Comparison of ENCODE assay signal across 7 cellular contexts in the genomic region with DNA sequence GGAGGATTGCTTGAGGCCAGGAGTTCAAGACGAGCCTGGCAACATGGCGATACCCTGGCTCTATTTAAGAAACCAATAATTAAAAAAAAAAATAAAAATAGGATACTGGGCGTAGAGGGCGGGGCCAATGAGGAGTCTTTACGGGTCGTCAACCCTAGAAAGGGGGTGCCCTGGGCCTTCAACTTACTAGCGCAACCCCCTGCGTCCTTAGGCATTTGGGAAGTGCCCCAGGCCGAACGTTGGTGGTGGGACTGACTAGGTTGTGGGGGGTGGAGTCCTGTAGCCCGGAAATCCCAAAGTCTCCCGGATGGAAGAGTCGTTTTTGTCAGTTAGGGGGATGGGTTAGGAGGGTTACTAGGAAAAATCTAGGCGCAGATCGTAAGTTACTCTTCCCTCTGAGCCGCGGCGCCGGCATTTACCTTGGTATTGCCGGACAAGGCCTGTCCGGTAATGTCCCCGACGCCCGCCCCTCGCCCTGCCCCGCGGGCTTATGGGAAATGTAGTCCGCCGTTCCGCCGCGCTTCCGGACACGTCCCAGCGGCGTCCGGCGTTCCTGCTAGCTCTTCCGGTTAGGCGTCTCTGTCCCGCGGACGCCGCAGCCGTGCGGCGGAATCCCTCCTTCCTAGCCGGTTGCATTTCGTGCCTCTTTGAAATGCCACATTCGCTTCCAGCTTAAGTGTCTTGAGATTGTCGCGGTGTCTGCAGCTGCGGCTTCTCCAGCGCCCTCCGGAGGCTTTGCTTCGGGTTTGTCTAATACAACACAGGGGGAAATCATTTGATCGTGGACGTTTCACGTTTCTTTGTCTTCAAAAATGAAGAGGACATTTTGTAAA.
DNase-seq lines count a peak whose midpoint lies in the region; ATAC-seq and TF ChIP-seq lines count a peak whose summit lies in the region.

No MANE protein-coding gene starts in this region.

- ATAC-seq in GM18508 (IDR thresholded peaks at IDR 0.05; ENCODE audit: insufficient read depth, unreplicated experiment) (peak; percentile 41), HG02973 (IDR thresholded peaks at IDR 0.05; ENCODE audit: unreplicated experiment) (peak; percentile 62)

- TF ChIP-seq CTCF in astrocyte of the cerebellum (IDR thresholded peaks at IDR 0.05; ENCODE audit: low read depth, low read length, missing control alignments) (peak; percentile 42), retinal pigment epithelial cell (conservative IDR thresholded peaks at IDR 0.05; ENCODE audit: low read depth, low read length) (peak; percentile 50)

- DNase-seq in NCI-H187 treated with DMSO at 0.1 percent for 48 hours (lab: John Stamatoyannopoulos, UW) = peak; percentile 45
- DNase-seq in T-helper 9 cell = peak; percentile 80
- DNase-seq in astrocyte of the cerebellum (ENCODE audit: low read depth) = peak; percentile 87
- peak; percentile 89 to 94 for DNase-seq in hippocampal formation (lab: John Stamatoyannopoulos, UW)
- DNase-seq in retinal pigment epithelial cell (ENCODE audit: low read depth) = peak; percentile 84

- in situ Hi-C loops in astrocyte of the cerebellum (cut with HindIII; ENCODE audit: low sequenced_read_pairs) = no loop called here

- H3K4me3 ChIP-seq in astrocyte of the cerebellum (ENCODE audit: low read depth, low read length) (peak overlapping the region; percentile 67), retinal pigment epithelial cell (ENCODE audit: low read length) (peak overlapping the region; percentile 91)

Comparison
In these comparisons a context has a peak if more than half of its experiments do, and no peak if none do; other contexts are left out.
1. Peak in every context shown above with its lines: DNase-seq, ATAC-seq and H3K4me3 ChIP-seq.